In genomic region chrX:15973941-15974340, GRCh38 we compare ENCODE assay signal across 19 cellular contexts.
DNase-seq lines count a peak whose midpoint lies in the region; ATAC-seq, FAIRE-seq and TF ChIP-seq lines count a peak whose summit lies in the region.
"Had no signal": no experiment of that assay in that cellular context is flagged by ENCODE, and none has a peak within 500 bp of the region (broad histone marks: within the 10 kb centered on the region; RNA-seq: fewer than 3 reads in every experiment).

No MANE protein-coding gene starts in this region.

- no peaks in the 10 kb centered on the region for H3K36me3 ChIP-seq in upper lobe of right lung
- H3K36me3 ChIP-seq: BLaER1 treated with 17β-estradiol and CSF1 and Interleukin-3, amounts not matched to agents 10 nM and 100 nM; lower lobe of right lung; right lobe of liver had no signal

- no peak overlapping the region for H3K27ac ChIP-seq in right cardiac atrium (ENCODE audit: low read length)
- no peak overlapping the region for H3K27ac ChIP-seq in upper lobe of right lung
- H3K27ac ChIP-seq: BLaER1 treated with 17β-estradiol and CSF1 and Interleukin-3, amounts not matched to agents 10 nM and 100 nM; KMS-11; lower lobe of right lung; right lobe of liver had no signal

- 35% methylated on average over 3 of the region's 3 CpGs for WGBS in right cardiac atrium

- no peak overlapping the region for H3K27ac Mint-ChIP-seq in activated T-cell treated with anti-CD3 and anti-CD28 coated beads, Interleukin-2, amount 50 U/mL, for 72 hours
- H3K27ac Mint-ChIP-seq: activated CD4-positive, alpha-beta T cell treated with anti-CD3 and anti-CD28 coated beads, Interleukin-2, amount 10 ng/mL, durations not matched to agents 24 days and 14 days; activated naive CD8-positive, alpha-beta T cell treated with anti-CD3 and anti-CD28 coated beads, Interleukin-2, amount 50 U/mL, for 24 hours had no signal

- FAIRE-seq in GM12892 (lab: Jason Lieb, UNC) = no peak
- FAIRE-seq: G401.6 had no signal

- ATAC-seq in right cardiac atrium (peak; percentile 53 to 83), upper lobe of right lung (peak; percentile 65)
- no peak for ATAC-seq in activated T-cell treated with anti-CD3 and anti-CD28 coated beads, Interleukin-2, amount 50 U/mL, for 72 hours (replicated peaks in 1 of 2)

- H3K4me3 ChIP-seq in cardiac fibroblast (replicated peaks in 1 of 2; ENCODE audit: low read depth in 2 of 2, low read length in 2 of 2) (no peak overlapping the region), right cardiac atrium (ENCODE audit: low read length) (no peak overlapping the region), upper lobe of right lung (no peak overlapping the region)
- H3K4me3 ChIP-seq: BLaER1 treated with 17β-estradiol and CSF1 and Interleukin-3, amounts not matched to agents 10 nM and 100 nM; lower lobe of right lung; right lobe of liver had no signal

- no peaks in the 10 kb centered on the region for H3K4me1 ChIP-seq in right cardiac atrium (ENCODE audit: control insufficient read depth, insufficient read depth, low read length)
- no peaks in the 10 kb centered on the region for H3K4me1 ChIP-seq in upper lobe of right lung
- H3K4me1 ChIP-seq: lower lobe of right lung, right lobe of liver had no signal

- H3K27me3 ChIP-seq in right cardiac atrium (ENCODE audit: control insufficient read depth, insufficient read depth) (no peaks in the 10 kb centered on the region), upper lobe of right lung (no peaks in the 10 kb centered on the region)
- H3K27me3 ChIP-seq: right lobe of liver had no signal

- peaks cover 42% of the 10 kb centered on the region for H3K27me3 Mint-ChIP-seq in activated T-cell treated with anti-CD3 and anti-CD28 coated beads, Interleukin-2, amount 50 U/mL, for 72 hours (ENCODE audit: low read depth)
- H3K27me3 Mint-ChIP-seq: activated naive CD8-positive, alpha-beta T cell treated with anti-CD3 and anti-CD28 coated beads, Interleukin-2, amount 50 U/mL, for 24 hours had no signal

- no peak overlapping the region for H3K4me3 Mint-ChIP-seq in activated T-cell treated with anti-CD3 and anti-CD28 coated beads, Interleukin-2, amount 50 U/mL, for 72 hours
- H3K4me3 Mint-ChIP-seq: activated CD4-positive, alpha-beta T cell treated with anti-CD3 and anti-CD28 coated beads, Interleukin-2, amount 10 ng/mL, durations not matched to agents 24 days and 14 days; activated naive CD8-positive, alpha-beta T cell treated with anti-CD3 and anti-CD28 coated beads, Interleukin-2, amount 50 U/mL, for 24 hours had no signal

- peak; percentile 4 for DNase-seq in SKM-1 treated with dmso at 0.1 percent for 144 hours (lab: John Stamatoyannopoulos, UW; ENCODE audit: unreplicated experiment)
- DNase-seq in SKM-1 (lab: John Stamatoyannopoulos, UW; ENCODE audit: unreplicated experiment) = no peak
- peak; percentile 13 to 67 for DNase-seq in cardiac fibroblast (ENCODE audit: low read depth in 2 of 2)
- DNase-seq in right cardiac atrium = peak; percentile 26 to 73 (median 60)
- DNase-seq in upper lobe of right lung = no peak
- no peak for DNase-seq in activated T-cell treated with anti-CD3 and anti-CD28 coated beads, Interleukin-2, amount 50 U/mL, for 72 hours
- DNase-seq in middle frontal gyrus (ENCODE audit: extremely low spot score, low spot score) = no peak
- DNase-seq in GM12892 (ENCODE audit: insufficient read length) = no peak
- DNase-seq: activated effector memory CD4-positive, alpha-beta T cell treated with Interleukin-2 at 50 U/mL for 16 hours; glutamatergic neuron; GOT3; lower lobe of right lung; NCI-H1092; right lobe of liver had no signal

- H3K4me1 Mint-ChIP-seq in activated T-cell treated with anti-CD3 and anti-CD28 coated beads, Interleukin-2, amount 50 U/mL, for 72 hours (ENCODE audit: low read depth) = no peaks in the 10 kb centered on the region

- TF ChIP-seq CTCF in cardiac fibroblast (IDR thresholded peaks at IDR 0.05; ENCODE audit: low read depth, low read length) = no peak
- TF ChIP-seq CTCF in upper lobe of right lung (IDR thresholded peaks at IDR 0.05) = no peak

- no peaks in the 10 kb centered on the region for H3K36me3 Mint-ChIP-seq in activated T-cell treated with anti-CD3 and anti-CD28 coated beads, Interleukin-2, amount 50 U/mL, for 72 hours (ENCODE audit: insufficient read depth in 2 of 2)

- no peaks in the 10 kb centered on the region for H3K9me3 Mint-ChIP-seq in activated T-cell treated with anti-CD3 and anti-CD28 coated beads, Interleukin-2, amount 50 U/mL, for 72 hours
- H3K9me3 Mint-ChIP-seq: activated CD4-positive, alpha-beta T cell treated with anti-CD3 and anti-CD28 coated beads, Interleukin-2, amount 10 ng/mL, durations not matched to agents 24 days and 14 days; activated naive CD8-positive, alpha-beta T cell treated with anti-CD3 and anti-CD28 coated beads, Interleukin-2, amount 50 U/mL, for 24 hours had no signal

- no peak for TF ChIP-seq POLR2A in GM12892 (IDR thresholded peaks at IDR 0.05; ENCODE audit: low read depth, low read length)

- intact Hi-C loops in right cardiac atrium (cut with DNase I) (no loop called here), upper lobe of right lung (cut with DNase I) (no loop called here)

- no peaks in the 10 kb centered on the region for H3K9me3 ChIP-seq in right cardiac atrium (ENCODE audit: control insufficient read depth, low read length)
- no peaks in the 10 kb centered on the region for H3K9me3 ChIP-seq in upper lobe of right lung
- H3K9me3 ChIP-seq: BLaER1 treated with 17β-estradiol and CSF1 and Interleukin-3, amounts not matched to agents 10 nM and 100 nM; lower lobe of right lung; right lobe of liver had no signal

Comparison
In these comparisons a context has a peak if more than half of its experiments do, and no peak if none do; other contexts are left out.
1. DNase-seq: peak in SKM-1 treated with dmso at 0.1 percent for 144 hours (single experiment), cardiac fibroblast (2 of 2) and right cardiac atrium (3 of 3); none in SKM-1 (single experiment), upper lobe of right lung (single experiment), activated T-cell treated with anti-CD3 and anti-CD28 coated beads, Interleukin-2, amount 50 U/mL, for 72 hours (0 of 2), middle frontal gyrus (single experiment) and GM12892 (single experiment).
2. ATAC-seq: peak in right cardiac atrium (2 of 2) and upper lobe of right lung (single experiment); none in activated T-cell treated with anti-CD3 and anti-CD28 coated beads, Interleukin-2, amount 50 U/mL, for 72 hours (0 of 2).